Comparison of ENCODE assay signal across 16 cellular contexts in genomic region chr2:237296756-237297155, GRCh38.
DNase-seq lines count a peak whose midpoint lies in the region; ATAC-seq and TF ChIP-seq lines count a peak whose summit lies in the region.
"Had no signal": no experiment of that assay in that cellular context is flagged by ENCODE, and none has a peak within 500 bp of the region (broad histone marks: within the 10 kb centered on the region; RNA-seq: fewer than 3 reads in every experiment).

No MANE protein-coding gene starts in this region.

- ATAC-seq in naive thymus-derived CD4-positive, alpha-beta T cell: no peak
- ATAC-seq in natural killer cell treated with Interleukin-12 subunit alpha and Interleukin-12 subunit beta and Interleukin-15 and Interleukin-18, amount 100 ng/mL, for 72 hours: no peak
- ATAC-seq: T-cell had no signal

- H3K9me3 Mint-ChIP-seq in mesothelial cell of epicardium: no peaks in the 10 kb centered on the region
- peaks cover 0 to 10% (median 5%) of the 10 kb centered on the region in 11 donors for H3K9me3 Mint-ChIP-seq in naive thymus-derived CD4-positive, alpha-beta T cell
- no peaks in the 10 kb centered on the region for H3K9me3 Mint-ChIP-seq in natural killer cell treated with Interleukin-12 subunit alpha and Interleukin-12 subunit beta and Interleukin-15 and Interleukin-18, amount 100 ng/mL, for 72 hours

- no peaks in the 10 kb centered on the region for H3K36me3 ChIP-seq in stomach smooth muscle (ENCODE audit: control insufficient read depth in 2 of 2, insufficient read depth in 2 of 2, low read length in 2 of 2)
- no peaks in the 10 kb centered on the region for H3K36me3 ChIP-seq in naive thymus-derived CD4-positive, alpha-beta T cell (ENCODE audit: control insufficient read depth in 2 of 3, insufficient read depth in 3 of 3, low read length in 3 of 3)
- H3K36me3 ChIP-seq: BLaER1 had no signal

- H3K27me3 ChIP-seq in stomach smooth muscle (ENCODE audit: control insufficient read depth in 1 of 2, insufficient read depth in 2 of 2, low read length in 2 of 2): no peaks in the 10 kb centered on the region
- H3K27me3 ChIP-seq in naive thymus-derived CD4-positive, alpha-beta T cell (ENCODE audit: control insufficient read depth in 2 of 2, insufficient read depth in 2 of 2, low read length in 2 of 2): no peaks in the 10 kb centered on the region
- H3K27me3 ChIP-seq: MG63 had no signal

- H3K9me3 ChIP-seq in stomach smooth muscle (ENCODE audit: control insufficient read depth in 2 of 2, low read length in 2 of 2): peaks cover 2 to 6% of the 10 kb centered on the region in 2 donors
- H3K9me3 ChIP-seq in naive thymus-derived CD4-positive, alpha-beta T cell (ENCODE audit: control insufficient read depth in 2 of 3, low read length in 3 of 3): no peaks in the 10 kb centered on the region
- H3K9me3 ChIP-seq: BLaER1 had no signal

- no peaks in the 10 kb centered on the region for H3K27me3 Mint-ChIP-seq in mesothelial cell of epicardium (ENCODE audit: low read depth)
- peaks cover 17 to 41% (median 19%) of the 10 kb centered on the region in 5 donors for H3K27me3 Mint-ChIP-seq in naive thymus-derived CD4-positive, alpha-beta T cell
- H3K27me3 Mint-ChIP-seq in natural killer cell treated with Interleukin-12 subunit alpha and Interleukin-12 subunit beta and Interleukin-15 and Interleukin-18, amount 100 ng/mL, for 72 hours: peaks cover 25 to 48% of the 10 kb centered on the region in 2 donors

- no peak for TF ChIP-seq CTCF in cardiac fibroblast (IDR thresholded peaks at IDR 0.05; ENCODE audit: low read depth, low read length)
- no peak for TF ChIP-seq CTCF in mesothelial cell of epicardium (IDR thresholded peaks at IDR 0.05; ENCODE audit: unreplicated experiment)

- peak overlapping the region; percentile 58 for H3K27ac ChIP-seq in stomach smooth muscle (ENCODE audit: low read length)
- H3K27ac ChIP-seq in naive thymus-derived CD4-positive, alpha-beta T cell (ENCODE audit: low read depth, low read length): no peak overlapping the region
- H3K27ac ChIP-seq: BLaER1 had no signal

- H3K9ac ChIP-seq in stomach smooth muscle (ENCODE audit: low read length in 2 of 2): no peak overlapping the region
- H3K9ac ChIP-seq: BLaER1 had no signal

- peak overlapping the region; percentile 85 for H3K27ac Mint-ChIP-seq in mesothelial cell of epicardium
- no peak overlapping the region for H3K27ac Mint-ChIP-seq in naive thymus-derived CD4-positive, alpha-beta T cell
- H3K27ac Mint-ChIP-seq in natural killer cell treated with Interleukin-12 subunit alpha and Interleukin-12 subunit beta and Interleukin-15 and Interleukin-18, amount 100 ng/mL, for 72 hours: no peak overlapping the region
- H3K27ac Mint-ChIP-seq: activated B cell treated with CpG ODN at 0.5 μM for 24 hours, T-cell had no signal

- POLR2A ChIA-PET in naive thymus-derived CD4-positive, alpha-beta T cell (lab: Charles Lee): no interaction called here

- H3K4me1 ChIP-seq in stomach smooth muscle (ENCODE audit: control insufficient read depth, insufficient read depth, low read length): peaks cover 50% of the 10 kb centered on the region
- no peaks in the 10 kb centered on the region for H3K4me1 ChIP-seq in naive thymus-derived CD4-positive, alpha-beta T cell (ENCODE audit: control insufficient read depth in 2 of 2, insufficient read depth in 2 of 2, low read length in 2 of 2)

- DNase-seq in HCEC 1CT: peak; percentile 84
- peak; percentile 53 to 73 for DNase-seq in cardiac fibroblast (ENCODE audit: low read depth in 2 of 2)
- no peak for DNase-seq in mesothelial cell of epicardium (ENCODE audit: low spot score in 2 of 2, unreplicated experiment in 2 of 2)
- DNase-seq in activated CD8-positive, alpha-beta memory T cell treated with anti-CD3 and anti-CD28 coated beads, Interleukin-2, amount 50 U/mL, for 48 hours: no peak
- DNase-seq in posterior cingulate gyrus: no peak
- DNase-seq in naive thymus-derived CD4-positive, alpha-beta T cell: no peak
- no peak for DNase-seq in natural killer cell treated with Interleukin-12 subunit alpha and Interleukin-12 subunit beta and Interleukin-15 and Interleukin-18, amount 100 ng/mL, for 72 hours (ENCODE audit: low spot score)
- DNase-seq: activated B cell treated with CpG ODN at 0.5 μM for 24 hours; DMS153; MG63; NCI-H2029; NCI-H526 treated with DMSO at 0.1 percent for 48 hours; stimulated activated CD4-positive, alpha-beta T cell treated with anti-CD3 and anti-CD28 coated beads, Interleukin-2, amount 100 ng/mL, for 48 hours; T-cell had no signal

- H3K4me3 ChIP-seq in cardiac fibroblast (replicated peaks in 1 of 2; ENCODE audit: low read depth in 2 of 2, low read length in 2 of 2) (no peak overlapping the region), stomach smooth muscle (ENCODE audit: low read length in 2 of 2) (no peak overlapping the region)
- H3K4me3 ChIP-seq in naive thymus-derived CD4-positive, alpha-beta T cell (ENCODE audit: low read length): no peak overlapping the region
- H3K4me3 ChIP-seq: BLaER1, MG63 had no signal

- intact Hi-C loops in posterior cingulate gyrus (cut with DNase I): no loop called here
- intact Hi-C loops in naive thymus-derived CD4-positive, alpha-beta T cell (cut with micrococcal nuclease): no loop called here

- CTCF ChIA-PET in naive thymus-derived CD4-positive, alpha-beta T cell (lab: Charles Lee): no interaction called here

- H3K4me3 Mint-ChIP-seq in mesothelial cell of epicardium: no peak overlapping the region
- H3K4me3 Mint-ChIP-seq in naive thymus-derived CD4-positive, alpha-beta T cell: no peak overlapping the region
- no peak overlapping the region for H3K4me3 Mint-ChIP-seq in natural killer cell treated with Interleukin-12 subunit alpha and Interleukin-12 subunit beta and Interleukin-15 and Interleukin-18, amount 100 ng/mL, for 72 hours
- H3K4me3 Mint-ChIP-seq: activated B cell treated with CpG ODN at 0.5 μM for 24 hours, T-cell had no signal

- H3K36me3 Mint-ChIP-seq in mesothelial cell of epicardium: peaks cover 1% of the 10 kb centered on the region
- no peaks in the 10 kb centered on the region for H3K36me3 Mint-ChIP-seq in naive thymus-derived CD4-positive, alpha-beta T cell
- H3K36me3 Mint-ChIP-seq in natural killer cell treated with Interleukin-12 subunit alpha and Interleukin-12 subunit beta and Interleukin-15 and Interleukin-18, amount 100 ng/mL, for 72 hours: no peaks in the 10 kb centered on the region
- H3K36me3 Mint-ChIP-seq: T-cell had no signal

- peaks cover 75% of the 10 kb centered on the region for H3K4me1 Mint-ChIP-seq in mesothelial cell of epicardium
- H3K4me1 Mint-ChIP-seq in naive thymus-derived CD4-positive, alpha-beta T cell: peaks cover 0 to under 1% (median 0%) of the 10 kb centered on the region in 7 donors
- no peaks in the 10 kb centered on the region for H3K4me1 Mint-ChIP-seq in natural killer cell treated with Interleukin-12 subunit alpha and Interleukin-12 subunit beta and Interleukin-15 and Interleukin-18, amount 100 ng/mL, for 72 hours (ENCODE audit: low read depth in 2 of 2)
- H3K4me1 Mint-ChIP-seq: activated B cell treated with CpG ODN at 0.5 μM for 24 hours had no signal

Comparison
In these comparisons a context has a peak if more than half of its experiments do, and no peak if none do; other contexts are left out.
1. DNase-seq: peak in HCEC 1CT (single experiment) and cardiac fibroblast (2 of 2); none in mesothelial cell of epicardium (0 of 2), activated CD8-positive, alpha-beta memory T cell treated with anti-CD3 and anti-CD28 coated beads, Interleukin-2, amount 50 U/mL, for 48 hours (single experiment), posterior cingulate gyrus (0 of 10), naive thymus-derived CD4-positive, alpha-beta T cell (0 of 9) and natural killer cell treated with Interleukin-12 subunit alpha and Interleukin-12 subunit beta and Interleukin-15 and Interleukin-18, amount 100 ng/mL, for 72 hours (single experiment).